In the genomic region with DNA sequence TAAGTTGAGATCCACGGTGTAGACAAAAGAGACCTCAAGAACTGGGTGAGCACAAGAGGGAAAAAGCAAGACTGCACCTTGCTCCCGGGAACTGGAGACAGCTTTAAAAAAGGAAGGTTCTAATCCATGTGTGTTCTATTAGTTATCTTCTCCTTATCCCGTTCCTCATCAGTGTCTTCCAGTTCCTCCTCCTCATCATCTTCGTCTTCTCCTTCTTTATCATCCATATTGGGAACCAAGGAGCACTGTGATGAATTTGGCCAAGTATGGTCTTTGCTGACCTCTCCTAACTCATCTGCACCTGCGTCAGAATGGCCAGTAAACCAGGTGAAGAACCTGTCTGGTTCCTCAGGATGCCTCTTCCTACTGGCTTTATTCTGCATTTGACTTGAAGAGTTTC, we compare ENCODE assay signal across 11 cellular contexts.
"Had no signal": no experiment of that assay in that cellular context is flagged by ENCODE, and none has a peak within 500 bp of the region (broad histone marks: within the 10 kb centered on the region; RNA-seq: fewer than 3 reads in every experiment).

No MANE protein-coding gene starts in this region.

- H3K27ac ChIP-seq: hepatocyte, SJSA1, WERI-Rb-1 had no signal

- ATAC-seq: right cardiac atrium had no signal

- DNase-seq: activated CD4-positive, alpha-beta T cell treated with anti-CD3 and anti-CD28 coated beads for 4 hours; caudate nucleus; effector memory CD4-positive, alpha-beta T cell; erythroblast; right cardiac atrium; small intestine; SW 1271; upper lobe of left lung; WERI-Rb-1 had no signal

- H3K9me3 ChIP-seq: SJSA1, upper lobe of left lung had no signal

- H3K27me3 ChIP-seq: hepatocyte, SJSA1, upper lobe of left lung had no signal

- H3K4me1 ChIP-seq: SJSA1 had no signal

- H3K4me3 ChIP-seq: hepatocyte, SJSA1, upper lobe of left lung had no signal
